1 cellular context compared by ENCODE assay signal in genomic region chrX:79413009-79413408, GRCh38.
TF ChIP-seq lines count a peak whose summit lies in the region.

No MANE protein-coding gene starts in this region.

TF ChIP-seq in K562, 482 proteins besides CTCF, POLR2A, EP300 and RAD21 (continued from another document):
- TF ChIP-seq PATZ1 (CRISPR knock-in tag; IDR thresholded peaks at IDR 0.05; ENCODE audit: borderline replicate concordance) (no peak), ZNF766 (CRISPR knock-in tag; conservative IDR thresholded peaks at IDR 0.05) (no peak), ZFP36 (IDR thresholded peaks at IDR 0.05; ENCODE audit: low read depth, low read length, partially characterized antibody) (no peak), NFIC (IDR thresholded peaks at IDR 0.05) (no peak), NONO (IDR thresholded peaks at IDR 0.05; ENCODE audit: low read depth in 2 of 2, low read length in 1 of 2) (no peak), ARID3B (CRISPR knock-in tag; IDR thresholded peaks at IDR 0.05; ENCODE audit: borderline replicate concordance) (no peak)
